Comparison of ENCODE assay signal across 8 cellular contexts in the genomic region with DNA sequence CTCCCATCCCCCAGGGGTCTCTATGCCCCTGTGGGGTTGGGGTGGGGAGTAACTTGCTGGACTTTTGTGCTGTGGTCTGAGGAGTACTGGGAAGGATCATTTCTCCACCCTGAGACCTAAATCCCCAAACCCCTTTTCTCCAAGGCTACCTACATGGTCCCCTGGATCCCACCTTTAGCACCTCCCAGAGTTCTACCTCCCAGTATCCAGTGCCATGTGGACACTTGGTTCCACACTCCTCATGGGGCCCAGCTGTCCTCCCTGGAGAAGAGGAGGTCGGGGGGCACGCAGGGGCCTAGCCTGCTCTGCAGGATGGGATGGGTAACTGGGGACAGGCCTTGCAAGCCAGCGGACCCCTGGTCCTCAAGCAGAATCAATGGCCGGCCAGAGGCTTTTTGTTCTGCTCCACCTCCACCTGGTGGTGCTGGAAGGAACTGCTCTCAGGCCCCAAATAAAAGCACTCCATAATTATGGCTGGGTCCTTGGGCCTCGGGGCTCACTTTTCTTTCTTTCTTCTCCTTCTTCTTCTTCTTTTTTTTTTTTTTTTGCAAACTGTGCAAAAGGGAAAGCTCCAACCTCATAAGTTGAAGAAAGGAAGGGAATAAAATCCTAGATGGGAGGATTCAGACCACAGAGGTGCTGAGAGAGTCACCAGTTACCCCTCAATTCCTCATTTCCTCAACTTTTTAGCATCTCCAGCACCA.
DNase-seq lines count a peak whose midpoint lies in the region; ATAC-seq and TF ChIP-seq lines count a peak whose summit lies in the region.

No MANE protein-coding gene starts in this region.

- no peaks in the 10 kb centered on the region for H3K9me3 ChIP-seq in MG63

- H3K27me3 ChIP-seq in MG63 (no peaks in the 10 kb centered on the region), layer of hippocampus (ENCODE audit: control insufficient read depth, insufficient read depth, low read length) (no peaks in the 10 kb centered on the region)

- no peak overlapping the region for H3K4me3 ChIP-seq in MG63

- ATAC-seq in GM18502 (IDR thresholded peaks at IDR 0.05; ENCODE audit: poor library complexity, unreplicated experiment) (peak; percentile 56), GM18505 (IDR thresholded peaks at IDR 0.05; ENCODE audit: unreplicated experiment) (no peak)
- ATAC-seq in central memory CD8-positive, alpha-beta T cell (replicated peaks; ENCODE audit: extremely low read depth, poor library complexity, severe bottlenecking) = peak; percentile 56

- DNase-seq in AG08396 (ENCODE audit: low spot score) (peak; percentile 85), MG63 (peak; percentile 41)
- peak; percentile 17 for DNase-seq in activated CD4-positive, CD25-positive, alpha-beta regulatory T cell treated with anti-CD3 and anti-CD28 coated beads, Interleukin-2, amount 50 U/mL, for 16 hours (ENCODE audit: low read depth, low spot score)
- peak; percentile 24 to 47 for DNase-seq in central memory CD8-positive, alpha-beta T cell (ENCODE audit: low spot score in 2 of 2)
- DNase-seq in stimulated activated CD4-positive, alpha-beta T cell treated with anti-CD3 and anti-CD28 coated beads, Interleukin-2, amount 100 ng/mL, for 24 hours = peak; percentile 67 to 70

- TF ChIP-seq POLR2A in GM18505 (IDR thresholded peaks at IDR 0.05; ENCODE audit: borderline replicate concordance, extremely low read depth, insufficient read depth, insufficient read length) = no peak

- H3K27ac ChIP-seq in layer of hippocampus (ENCODE audit: low read depth, low read length) = peak overlapping the region; percentile 64

- H3K4me1 Mint-ChIP-seq in central memory CD8-positive, alpha-beta T cell = no peaks in the 10 kb centered on the region

- no peaks in the 10 kb centered on the region for H3K9me3 Mint-ChIP-seq in central memory CD8-positive, alpha-beta T cell

- H3K4me3 Mint-ChIP-seq in central memory CD8-positive, alpha-beta T cell = no peak overlapping the region

- no peak overlapping the region for H3K27ac Mint-ChIP-seq in central memory CD8-positive, alpha-beta T cell (ENCODE audit: low read depth)

- no peaks in the 10 kb centered on the region for H3K36me3 Mint-ChIP-seq in central memory CD8-positive, alpha-beta T cell (ENCODE audit: insufficient read depth)

- H3K27me3 Mint-ChIP-seq in central memory CD8-positive, alpha-beta T cell = peaks cover 34% of the 10 kb centered on the region

- H3K36me3 ChIP-seq in MG63 = no peaks in the 10 kb centered on the region

Comparison
In these comparisons a context has a peak if more than half of its experiments do, and no peak if none do; other contexts are left out.
1. DNase-seq: peak in every context shown above with its lines; median percentile 85 in AG08396; 68 in stimulated activated CD4-positive, alpha-beta T cell treated with anti-CD3 and anti-CD28 coated beads, Interleukin-2, amount 100 ng/mL, for 24 hours; 41 in MG63; 36 in central memory CD8-positive, alpha-beta T cell; 17 in activated CD4-positive, CD25-positive, alpha-beta regulatory T cell treated with anti-CD3 and anti-CD28 coated beads, Interleukin-2, amount 50 U/mL, for 16 hours.